Comparison of ENCODE assay signal across 19 cellular contexts in the genomic region with DNA sequence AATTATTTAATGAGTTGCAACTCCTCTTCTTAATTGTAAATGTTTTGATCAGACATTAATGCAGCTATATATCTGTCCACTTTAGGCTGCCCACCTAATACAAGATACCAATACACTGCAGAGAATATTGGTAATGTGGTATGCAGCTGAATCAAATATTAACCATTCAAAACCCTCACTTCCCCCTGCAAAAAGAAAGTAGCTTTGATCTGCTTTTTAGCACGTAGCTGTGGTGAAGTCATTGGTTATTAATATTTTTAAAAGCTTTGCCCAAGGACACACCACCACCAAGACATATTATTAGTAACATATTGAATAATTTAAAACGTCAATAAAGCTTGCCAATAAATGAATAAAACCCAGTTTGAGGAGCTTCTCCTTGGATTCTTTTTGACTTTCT. TPM values are rescaled to one million over a fixed set of nuclear protein-coding genes. Genes with fewer than 3 reads are reported as not detected.
DNase-seq lines count a peak whose midpoint lies in the region; ATAC-seq and TF ChIP-seq lines count a peak whose summit lies in the region.
"Had no signal": no experiment of that assay in that cellular context is flagged by ENCODE, and none has a peak within 500 bp of the region (broad histone marks: within the 10 kb centered on the region; RNA-seq: fewer than 3 reads in every experiment).

No MANE protein-coding gene starts in this region.

- H3K27me3 ChIP-seq in transverse colon: no peaks in the 10 kb centered on the region
- H3K27me3 ChIP-seq in right atrium auricular region: no peaks in the 10 kb centered on the region
- H3K27me3 ChIP-seq: brain microvascular endothelial cell had no signal

- peaks cover 0 to 3% (median under 1%) of the 10 kb centered on the region in 4 donors for H3K4me1 ChIP-seq in transverse colon
- no peaks in the 10 kb centered on the region for H3K4me1 ChIP-seq in right atrium auricular region

- POLR2A ChIA-PET in activated CD4-positive, alpha-beta memory T cell treated with anti-CD3 and anti-CD28 coated beads, Interleukin-2, amount 10 ng/mL, durations not matched to agents 7 days and 5 days (lab: Charles Lee): no interaction called here

- TF ChIP-seq EP300 in transverse colon (IDR thresholded peaks at IDR 0.05; ENCODE audit: low read depth): no peak

- H3K36me3 ChIP-seq in transverse colon (no peaks in the 10 kb centered on the region), right atrium auricular region (no peaks in the 10 kb centered on the region)
- H3K36me3 ChIP-seq: brain microvascular endothelial cell, thoracic aorta had no signal

- intact Hi-C loops in transverse colon (cut with DNase I; ENCODE audit: low total_unique reads): loop anchor here (10.0 kb wide), 1 partner anchor 78 kb away; the partner anchor contains the start of gene SGMS2

- peaks cover 10% of the 10 kb centered on the region for H3K9me3 Mint-ChIP-seq in activated CD4-positive, alpha-beta memory T cell treated with anti-CD3 and anti-CD28 coated beads, Interleukin-2, amount 10 ng/mL, durations not matched to agents 7 days and 5 days
- H3K9me3 Mint-ChIP-seq: activated naive CD4-positive, alpha-beta T cell treated with anti-CD3 and anti-CD28 coated beads, Interleukin-2, amount 10 ng/mL, durations not matched to agents 7 days and 5 days had no signal

- DNase-seq in transverse colon (no peak), right atrium auricular region (ENCODE audit: low spot score) (no peak), nucleus accumbens (lab: John Stamatoyannopoulos, UW) (no peak)
- DNase-seq in activated CD4-positive, alpha-beta memory T cell treated with anti-CD3 and anti-CD28 coated beads, Interleukin-2, amount 10 ng/mL, durations not matched to agents 7 days and 5 days: no peak
- DNase-seq: activated CD4-positive, CD25-positive, alpha-beta regulatory T cell; activated CD8-positive, alpha-beta memory T cell treated with anti-CD3 and anti-CD28 coated beads, Interleukin-2, amount 50 U/mL, for 4 hours; activated naive CD4-positive, alpha-beta T cell treated with anti-CD3 and anti-CD28 coated beads, Interleukin-2, amount 10 ng/mL, durations not matched to agents 7 days and 5 days; brain microvascular endothelial cell; hypothalamus; NCI-H1105 treated with DMSO at 0.1 percent for 48 hours; NCI-H446; SW 1271 had no signal

- no peak for TF ChIP-seq POLR2A in transverse colon (IDR thresholded peaks at IDR 0.05)

- H3K4me1 Mint-ChIP-seq in activated CD4-positive, alpha-beta memory T cell treated with anti-CD3 and anti-CD28 coated beads, Interleukin-2, amount 10 ng/mL, durations not matched to agents 7 days and 5 days: no peaks in the 10 kb centered on the region
- H3K4me1 Mint-ChIP-seq: activated naive CD4-positive, alpha-beta T cell treated with anti-CD3 and anti-CD28 coated beads, Interleukin-2, amount 10 ng/mL, durations not matched to agents 7 days and 5 days had no signal

- TF ChIP-seq CTCF in transverse colon (IDR thresholded peaks at IDR 0.05): no peak
- TF ChIP-seq CTCF in right atrium auricular region (IDR thresholded peaks at IDR 0.05): no peak

- in situ Hi-C loops in transverse colon (cut with MboI; ENCODE audit: low pct_ligation_motif_present in 1 of 4, low pct_unique_long_range_greater_than_20kb in 1 of 4, low sequenced_read_pairs in 3 of 4): no loop called here

- no peak overlapping the region for H3K27ac Mint-ChIP-seq in activated CD4-positive, alpha-beta memory T cell treated with anti-CD3 and anti-CD28 coated beads, Interleukin-2, amount 10 ng/mL, durations not matched to agents 7 days and 5 days
- H3K27ac Mint-ChIP-seq: activated naive CD4-positive, alpha-beta T cell treated with anti-CD3 and anti-CD28 coated beads, Interleukin-2, amount 10 ng/mL, durations not matched to agents 7 days and 5 days had no signal

- WGBS in transverse colon (ENCODE audit: low coverage in 1 of 2), 2 donors: 66 to 81% methylated on average over 2 of the region's 2 CpGs

- H3K27ac ChIP-seq in transverse colon (peak overlapping the region in 1 of 4 donors; percentile 67), right atrium auricular region (no peak overlapping the region)
- H3K27ac ChIP-seq: brain microvascular endothelial cell, KMS-11, thoracic aorta had no signal

- CTCF ChIA-PET in activated CD4-positive, alpha-beta memory T cell treated with anti-CD3 and anti-CD28 coated beads, Interleukin-2, amount 10 ng/mL, durations not matched to agents 7 days and 5 days (lab: Charles Lee): interaction anchor here (1.1 to 1.3 kb wide), 3 partner anchors 8 to 144 kb away, joined by 3 read pairs; no protein-coding TSS in a partner anchor

- peak; percentile 85 for ATAC-seq in GM18511 (IDR thresholded peaks at IDR 0.05; ENCODE audit: unreplicated experiment)
- peak; percentile 77 for ATAC-seq in GM19467 (IDR thresholded peaks at IDR 0.05; ENCODE audit: unreplicated experiment)
- ATAC-seq in HG02885 (IDR thresholded peaks at IDR 0.05; ENCODE audit: poor library complexity, unreplicated experiment): peak; percentile 56
- peak; percentile 88 for ATAC-seq in HG03469 (IDR thresholded peaks at IDR 0.05; ENCODE audit: unreplicated experiment)
- ATAC-seq: left lobe of liver had no signal

- H3K9me3 ChIP-seq in transverse colon (no peaks in the 10 kb centered on the region), right atrium auricular region (no peaks in the 10 kb centered on the region)
- H3K9me3 ChIP-seq: thoracic aorta had no signal

- no peak overlapping the region for H3K4me3 ChIP-seq in transverse colon
- H3K4me3 ChIP-seq in right atrium auricular region: no peak overlapping the region
- H3K4me3 ChIP-seq: thoracic aorta had no signal

- no peaks in the 10 kb centered on the region for H3K36me3 Mint-ChIP-seq in activated CD4-positive, alpha-beta memory T cell treated with anti-CD3 and anti-CD28 coated beads, Interleukin-2, amount 10 ng/mL, durations not matched to agents 7 days and 5 days (ENCODE audit: low read depth)
- H3K36me3 Mint-ChIP-seq: activated naive CD4-positive, alpha-beta T cell treated with anti-CD3 and anti-CD28 coated beads, Interleukin-2, amount 10 ng/mL, durations not matched to agents 7 days and 5 days had no signal

- H3K27me3 Mint-ChIP-seq in activated CD4-positive, alpha-beta memory T cell treated with anti-CD3 and anti-CD28 coated beads, Interleukin-2, amount 10 ng/mL, durations not matched to agents 7 days and 5 days: peaks cover 15% of the 10 kb centered on the region
- H3K27me3 Mint-ChIP-seq: activated naive CD4-positive, alpha-beta T cell treated with anti-CD3 and anti-CD28 coated beads, Interleukin-2, amount 10 ng/mL, durations not matched to agents 7 days and 5 days had no signal

- H3K4me3 Mint-ChIP-seq in activated CD4-positive, alpha-beta memory T cell treated with anti-CD3 and anti-CD28 coated beads, Interleukin-2, amount 10 ng/mL, durations not matched to agents 7 days and 5 days: no peak overlapping the region
- H3K4me3 Mint-ChIP-seq: activated naive CD4-positive, alpha-beta T cell treated with anti-CD3 and anti-CD28 coated beads, Interleukin-2, amount 10 ng/mL, durations not matched to agents 7 days and 5 days had no signal

RNA-seq across cellular contexts. Expression of gene CYP2U1, which starts 28.6 kb away (rescaled TPM):
- total RNA-seq in transverse colon: 1 to 10 TPM; 3.5 to 8.6 (median 5.1) TPM
- total RNA-seq in right atrium auricular region: 10 to 100 TPM; 11.3 to 11.8 TPM
- total RNA-seq in activated CD4-positive, alpha-beta memory T cell treated with anti-CD3 and anti-CD28 coated beads, Interleukin-2, amount 10 ng/mL, durations not matched to agents 7 days and 5 days: 1 to 10 TPM; 1.4 to 1.6 TPM
